34 cellular contexts compared by ENCODE assay signal in the genomic region with DNA sequence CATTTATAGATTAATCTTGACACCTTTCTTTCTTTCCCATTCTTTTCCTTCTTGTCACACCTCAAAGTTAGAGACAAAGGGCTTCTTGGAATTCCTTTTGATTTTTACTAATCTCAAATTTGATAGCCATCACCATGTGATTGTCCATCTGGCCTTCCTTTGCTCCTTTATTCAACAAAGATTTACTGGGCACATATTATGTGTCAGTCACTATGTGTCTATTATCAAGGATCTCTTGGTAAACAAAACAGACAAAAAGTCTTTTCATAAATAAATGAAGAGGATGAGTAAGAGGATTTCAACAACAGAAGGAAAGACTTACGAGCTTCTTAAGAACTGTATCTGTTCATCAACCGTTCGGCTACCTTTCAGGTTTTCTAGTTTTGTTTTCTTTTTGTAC. TPM values are rescaled to one million over a fixed set of nuclear protein-coding genes. Genes with fewer than 3 reads are reported as not detected.
"Had no signal": no experiment of that assay in that cellular context is flagged by ENCODE, and none has a peak within 500 bp of the region (broad histone marks: within the 10 kb centered on the region; RNA-seq: fewer than 3 reads in every experiment).

No MANE protein-coding gene starts in this region.

- DNase-seq: activated B cell treated with CpG ODN at 0.5 μM for 24 hours; activated CD4-positive, alpha-beta T cell treated with anti-CD3 and anti-CD28 coated beads for 48 hours; activated CD4-positive, alpha-beta T cell treated with anti-CD3 and anti-CD28 coated beads, Interleukin-2, amount 50 U/mL, for 1 hour; activated CD4-positive, alpha-beta T cell treated with anti-CD3 and anti-CD28 coated beads, Interleukin-2, amount 50 U/mL, for 48 hours; activated CD8-positive, alpha-beta memory T cell treated with anti-CD3 and anti-CD28 coated beads for 24 hours; activated CD8-positive, alpha-beta T cell treated with anti-CD3 and anti-CD28 coated beads for 36 hours; activated effector memory CD4-positive, alpha-beta T cell treated with Interleukin-2 at 50 U/mL for 16 hours; activated gamma-delta T cell treated with Interleukin-2 at 50 U/mL for 16 hours; activated naive CD4-positive, alpha-beta T cell treated with Interleukin-2 at 50 U/mL for 16 hours; activated naive CD8-positive, alpha-beta T cell treated with anti-CD3 and anti-CD28 coated beads for 36 hours; activated naive CD8-positive, alpha-beta T cell treated with anti-CD3 and anti-CD28 coated beads, Interleukin-2, amount 50 U/mL, for 24 hours; activated T-cell treated with anti-CD3 and anti-CD28 coated beads, Interleukin-2, amount 50 U/mL, for 4 hours; adrenal gland; amygdala; aorta; body of pancreas; caudate nucleus; cortex of kidney; dermis blood vessel endothelial cell; effector CD4-positive, alpha-beta T cell; effector memory CD8-positive, alpha-beta T cell; erythroblast; foreskin keratinocyte; gastrocnemius medialis; heart right ventricle; T-helper 17 cell; T1000; WERI-Rb-1 had no signal

- H3K27me3 ChIP-seq: body of pancreas, esophagus muscularis mucosa, gastrocnemius medialis had no signal

- H3K4me1 ChIP-seq: adrenal gland, body of pancreas, foreskin keratinocyte, gastrocnemius medialis, heart right ventricle had no signal

- ATAC-seq: activated CD4-positive, CD25-positive, alpha-beta regulatory T cell treated with anti-CD3 and anti-CD28 coated beads, Interleukin-2, amount 50 U/mL, for 24 hours; activated CD8-positive, alpha-beta T cell treated with anti-CD3 and anti-CD28 coated beads for 36 hours; activated naive CD8-positive, alpha-beta T cell treated with anti-CD3 and anti-CD28 coated beads, Interleukin-2, amount 50 U/mL, for 24 hours; activated T-cell treated with anti-CD3 and anti-CD28 coated beads, Interleukin-2, amount 50 U/mL, for 4 hours; activated T-helper 17 cell treated with anti-CD3 and anti-CD28 coated beads, Interleukin-2, amount 50 U/mL, for 72 hours; body of pancreas; effector memory CD8-positive, alpha-beta T cell; foreskin keratinocyte; gastrocnemius medialis; heart right ventricle; T-helper 17 cell had no signal

- H3K9me3 Mint-ChIP-seq: activated B cell treated with CpG ODN at 0.5 μM for 24 hours; activated CD8-positive, alpha-beta T cell treated with anti-CD3 and anti-CD28 coated beads for 36 hours; activated naive CD4-positive, alpha-beta T cell treated with anti-CD3 and anti-CD28 coated beads, Interleukin-2, amount 50 U/mL, for 24 hours; activated naive CD8-positive, alpha-beta T cell treated with anti-CD3 and anti-CD28 coated beads for 36 hours; activated naive CD8-positive, alpha-beta T cell treated with anti-CD3 and anti-CD28 coated beads, Interleukin-2, amount 50 U/mL, for 24 hours; activated T-cell treated with anti-CD3 and anti-CD28 coated beads, Interleukin-2, amount 50 U/mL, for 4 hours; activated T-helper 17 cell treated with anti-CD3 and anti-CD28 coated beads, Interleukin-2, amount 50 U/mL, for 72 hours; effector memory CD8-positive, alpha-beta T cell; T-helper 2 cell treated with Interferon-gamma antibody and Interleukin-4, amounts not matched to agents 5 μg/mL and 100 μg/mL, for 36 hours had no signal

- H3K4me3 Mint-ChIP-seq: activated B cell treated with CpG ODN at 0.5 μM for 24 hours; activated CD8-positive, alpha-beta T cell treated with anti-CD3 and anti-CD28 coated beads for 36 hours; activated naive CD4-positive, alpha-beta T cell treated with anti-CD3 and anti-CD28 coated beads, Interleukin-2, amount 50 U/mL, for 24 hours; activated naive CD8-positive, alpha-beta T cell treated with anti-CD3 and anti-CD28 coated beads for 36 hours; activated naive CD8-positive, alpha-beta T cell treated with anti-CD3 and anti-CD28 coated beads, Interleukin-2, amount 50 U/mL, for 24 hours; activated T-cell treated with anti-CD3 and anti-CD28 coated beads, Interleukin-2, amount 50 U/mL, for 4 hours; activated T-helper 17 cell treated with anti-CD3 and anti-CD28 coated beads, Interleukin-2, amount 50 U/mL, for 72 hours; effector memory CD8-positive, alpha-beta T cell; T-helper 17 cell; T-helper 2 cell treated with Interferon-gamma antibody and Interleukin-4, amounts not matched to agents 5 μg/mL and 100 μg/mL, for 36 hours had no signal

- H3K27ac ChIP-seq: adrenal gland, body of pancreas, esophagus muscularis mucosa, foreskin keratinocyte, gastrocnemius medialis, heart right ventricle, WERI-Rb-1 had no signal

- H3K36me3 ChIP-seq: adrenal gland, esophagus muscularis mucosa, gastrocnemius medialis, heart right ventricle, WERI-Rb-1 had no signal

- H3K9me3 ChIP-seq: adrenal gland, body of pancreas, esophagus muscularis mucosa, gastrocnemius medialis, heart right ventricle had no signal

- H3K36me3 Mint-ChIP-seq: activated naive CD4-positive, alpha-beta T cell treated with anti-CD3 and anti-CD28 coated beads, Interleukin-2, amount 50 U/mL, for 24 hours; activated naive CD8-positive, alpha-beta T cell treated with anti-CD3 and anti-CD28 coated beads for 36 hours had no signal

- H3K4me1 Mint-ChIP-seq: activated B cell treated with CpG ODN at 0.5 μM for 24 hours; activated naive CD4-positive, alpha-beta T cell treated with anti-CD3 and anti-CD28 coated beads, Interleukin-2, amount 50 U/mL, for 24 hours; activated naive CD8-positive, alpha-beta T cell treated with anti-CD3 and anti-CD28 coated beads, Interleukin-2, amount 50 U/mL, for 24 hours; activated T-helper 17 cell treated with anti-CD3 and anti-CD28 coated beads, Interleukin-2, amount 50 U/mL, for 72 hours; T-helper 17 cell had no signal

- H3K27ac Mint-ChIP-seq: activated B cell treated with CpG ODN at 0.5 μM for 24 hours; activated CD8-positive, alpha-beta T cell treated with anti-CD3 and anti-CD28 coated beads for 36 hours; activated naive CD4-positive, alpha-beta T cell treated with anti-CD3 and anti-CD28 coated beads, Interleukin-2, amount 50 U/mL, for 24 hours; activated naive CD8-positive, alpha-beta T cell treated with anti-CD3 and anti-CD28 coated beads for 36 hours; activated naive CD8-positive, alpha-beta T cell treated with anti-CD3 and anti-CD28 coated beads, Interleukin-2, amount 50 U/mL, for 24 hours; activated T-helper 17 cell treated with anti-CD3 and anti-CD28 coated beads, Interleukin-2, amount 50 U/mL, for 72 hours; effector memory CD8-positive, alpha-beta T cell; T-helper 17 cell; T-helper 2 cell treated with Interferon-gamma antibody and Interleukin-4, amounts not matched to agents 5 μg/mL and 100 μg/mL, for 36 hours had no signal

- H3K27me3 Mint-ChIP-seq: activated B cell treated with CpG ODN at 0.5 μM for 24 hours; effector memory CD8-positive, alpha-beta T cell had no signal

- H3K4me3 ChIP-seq: adrenal gland, body of pancreas, esophagus muscularis mucosa, gastrocnemius medialis, heart right ventricle had no signal

RNA-seq across cellular contexts. Expression of a gene that starts 56.5 kb away (rescaled TPM):
- total RNA-seq: activated B cell treated with CpG ODN at 0.5 μM for 24 hours; activated CD8-positive, alpha-beta T cell treated with anti-CD3 and anti-CD28 coated beads for 36 hours; activated naive CD8-positive, alpha-beta T cell treated with anti-CD3 and anti-CD28 coated beads for 36 hours; activated T-cell treated with anti-CD3 and anti-CD28 coated beads, Interleukin-2, amount 50 U/mL, for 4 hours; activated T-helper 17 cell treated with anti-CD3 and anti-CD28 coated beads, Interleukin-2, amount 50 U/mL, for 72 hours; adrenal gland; chondrocyte; dermis blood vessel endothelial cell; foreskin keratinocyte; gastrocnemius medialis; T-helper 17 cell had no signal
